22 cellular contexts compared by ENCODE assay signal in genomic region chr4:182569561-182569960, GRCh38.
"Had no signal": no experiment of that assay in that cellular context is flagged by ENCODE, and none has a peak within 500 bp of the region (broad histone marks: within the 10 kb centered on the region; RNA-seq: fewer than 3 reads in every experiment).

No MANE protein-coding gene starts in this region.

- H3K27me3 ChIP-seq: brain microvascular endothelial cell, cardiac muscle cell, MG63, Peyer's patch, SJSA1 had no signal

- DNase-seq: activated CD4-positive, alpha-beta T cell treated with anti-CD3 and anti-CD28 coated beads for 48 hours; activated CD4-positive, alpha-beta T cell treated with anti-CD3 and anti-CD28 coated beads, Interleukin-2, amount 50 U/mL, for 4 hours; activated CD4-positive, CD25-positive, alpha-beta regulatory T cell treated with anti-CD3 and anti-CD28 coated beads, Interleukin-2, amount 50 U/mL, for 72 hours; activated CD8-positive, alpha-beta memory T cell treated with anti-CD3 and anti-CD28 coated beads, Interleukin-2, amount 50 U/mL, for 48 hours; activated CD8-positive, alpha-beta T cell treated with anti-CD3 and anti-CD28 coated beads, Interleukin-2, amount 10 ng/mL, durations not matched to agents 7 days and 5 days; activated T-cell treated with anti-CD3 and anti-CD28 coated beads, Interleukin-2, amount 50 U/mL, for 1 hour; aorta; brain microvascular endothelial cell; MG63; MV-4-11; NCI-H1092 treated with DMSO at 0.1 percent for 48 hours; NCI-H1417 treated with DMSO at 0.1 percent for 48 hours; NCI-H1694; NCI-H2029; NCI-H510A treated with DMSO at 0.1 percent for 48 hours; Peyer's patch; SHP77 had no signal

- H3K4me1 ChIP-seq: Peyer's patch had no signal

- H3K36me3 Mint-ChIP-seq: activated naive CD4-positive, alpha-beta T cell treated with anti-CD3 and anti-CD28 coated beads, Interleukin-2, amount 50 U/mL, for 24 hours; WTC11 had no signal

- H3K9me3 Mint-ChIP-seq: activated naive CD4-positive, alpha-beta T cell treated with anti-CD3 and anti-CD28 coated beads, Interleukin-2, amount 50 U/mL, for 24 hours; T-helper 1 cell treated with Interleukin-12 subunit alpha and Interleukin-12 subunit beta and Interleukin-4 antibody, amounts not matched to agents 30 μg/mL and 1 μg/mL, for 36 hours; WTC11 had no signal

- H3K36me3 ChIP-seq: brain microvascular endothelial cell, cardiac muscle cell, MG63, Peyer's patch had no signal

- H3K27ac Mint-ChIP-seq: activated CD8-positive, alpha-beta T cell treated with anti-CD3 and anti-CD28 coated beads, Interleukin-2, amount 10 ng/mL, durations not matched to agents 7 days and 5 days; activated naive CD4-positive, alpha-beta T cell treated with anti-CD3 and anti-CD28 coated beads, Interleukin-2, amount 50 U/mL, for 24 hours; T-helper 1 cell treated with Interleukin-12 subunit alpha and Interleukin-12 subunit beta and Interleukin-4 antibody, amounts not matched to agents 30 μg/mL and 1 μg/mL, for 36 hours had no signal

- H3K9me3 ChIP-seq: MG63, Peyer's patch, SJSA1 had no signal

- H3K4me3 ChIP-seq: cardiac muscle cell, MG63, Peyer's patch, SJSA1 had no signal

- H3K4me3 Mint-ChIP-seq: activated CD8-positive, alpha-beta T cell treated with anti-CD3 and anti-CD28 coated beads, Interleukin-2, amount 10 ng/mL, durations not matched to agents 7 days and 5 days; activated naive CD4-positive, alpha-beta T cell treated with anti-CD3 and anti-CD28 coated beads, Interleukin-2, amount 50 U/mL, for 24 hours; T-helper 1 cell treated with Interleukin-12 subunit alpha and Interleukin-12 subunit beta and Interleukin-4 antibody, amounts not matched to agents 30 μg/mL and 1 μg/mL, for 36 hours; WTC11 had no signal

- ATAC-seq: activated CD8-positive, alpha-beta T cell treated with anti-CD3 and anti-CD28 coated beads, Interleukin-2, amount 10 ng/mL, durations not matched to agents 7 days and 5 days; WTC11 had no signal

- H3K4me1 Mint-ChIP-seq: activated naive CD4-positive, alpha-beta T cell treated with anti-CD3 and anti-CD28 coated beads, Interleukin-2, amount 50 U/mL, for 24 hours had no signal

- H3K27ac ChIP-seq: brain microvascular endothelial cell, cardiac muscle cell, Peyer's patch, SJSA1 had no signal
